Comparison of ENCODE assay signal across 9 cellular contexts in genomic region chr22:40107244-40107643, GRCh38.
A peak's percentile ranks its signal among the peaks of the same experiment; 100 is the strongest.
DNase-seq lines count a peak whose midpoint lies in the region; ATAC-seq, FAIRE-seq and TF ChIP-seq lines count a peak whose summit lies in the region.
"Had no signal": no experiment of that assay in that cellular context is flagged by ENCODE, and none has a peak within 500 bp of the region (broad histone marks: within the 10 kb centered on the region; RNA-seq: fewer than 3 reads in every experiment).

No MANE protein-coding gene starts in this region.

- DNase-seq in activated CD8-positive, alpha-beta memory T cell treated with anti-CD3 and anti-CD28 coated beads, Interleukin-2, amount 10 ng/mL, durations not matched to agents 7 days and 5 days: no peak
- no peak for DNase-seq in activated CD8-positive, alpha-beta memory T cell treated with anti-CD3 and anti-CD28 coated beads, Interleukin-2, amount 50 U/mL, for 4 hours
- DNase-seq in hepatic stellate cell (ENCODE audit: low spot score): peak; percentile 18
- DNase-seq in stimulated activated naive CD8-positive, alpha-beta T cell treated with anti-CD3 and anti-CD28 coated beads, Interleukin-15, amount 100 ng/mL, for 72 hours: no peak
- no peak for DNase-seq in NCI-H1436 treated with DMSO at 0.1 percent for 48 hours (lab: John Stamatoyannopoulos, UW)
- no peak for DNase-seq in HTR-8/SVneo (ENCODE audit: insufficient read length, low spot score)
- DNase-seq: midbrain had no signal

- no peak for FAIRE-seq in HTR-8/SVneo (lab: Jason Lieb, UNC)

- ATAC-seq in activated CD8-positive, alpha-beta memory T cell treated with anti-CD3 and anti-CD28 coated beads, Interleukin-2, amount 10 ng/mL, durations not matched to agents 7 days and 5 days: peak; percentile 35
- ATAC-seq in stimulated activated naive CD8-positive, alpha-beta T cell treated with anti-CD3 and anti-CD28 coated beads, Interleukin-15, amount 100 ng/mL, for 72 hours: no peak
- no peak for ATAC-seq in GM21825 (IDR thresholded peaks at IDR 0.05; ENCODE audit: unreplicated experiment)

- CTCF ChIA-PET in activated CD8-positive, alpha-beta memory T cell treated with anti-CD3 and anti-CD28 coated beads, Interleukin-2, amount 10 ng/mL, durations not matched to agents 7 days and 5 days (lab: Charles Lee): interaction anchor here (0.8 to 1.9 kb wide), 3 partner anchors 41 to 69 kb away, joined by 3 to 5 read pairs (median 4); no protein-coding TSS in a partner anchor

- H3K27ac Mint-ChIP-seq in activated CD8-positive, alpha-beta memory T cell treated with anti-CD3 and anti-CD28 coated beads, Interleukin-2, amount 10 ng/mL, durations not matched to agents 7 days and 5 days: peak overlapping the region; percentile 92
- peak overlapping the region; percentile 93 for H3K27ac Mint-ChIP-seq in stimulated activated naive CD8-positive, alpha-beta T cell treated with anti-CD3 and anti-CD28 coated beads, Interleukin-15, amount 100 ng/mL, for 72 hours

- no peaks in the 10 kb centered on the region for H3K9me3 Mint-ChIP-seq in activated CD8-positive, alpha-beta memory T cell treated with anti-CD3 and anti-CD28 coated beads, Interleukin-2, amount 10 ng/mL, durations not matched to agents 7 days and 5 days (ENCODE audit: low read depth)
- H3K9me3 Mint-ChIP-seq in stimulated activated naive CD8-positive, alpha-beta T cell treated with anti-CD3 and anti-CD28 coated beads, Interleukin-15, amount 100 ng/mL, for 72 hours: no peaks in the 10 kb centered on the region

- H3K4me3 ChIP-seq in WI38 (ENCODE audit: low read depth, low read length): peak overlapping the region; percentile 14

- TF ChIP-seq CTCF in WI38 (IDR thresholded peaks at IDR 0.05; ENCODE audit: low read depth, low read length): no peak

- H3K36me3 Mint-ChIP-seq in activated CD8-positive, alpha-beta memory T cell treated with anti-CD3 and anti-CD28 coated beads, Interleukin-2, amount 10 ng/mL, durations not matched to agents 7 days and 5 days: peaks cover 15% of the 10 kb centered on the region

- peak overlapping the region; percentile 67 for H3K4me3 Mint-ChIP-seq in activated CD8-positive, alpha-beta memory T cell treated with anti-CD3 and anti-CD28 coated beads, Interleukin-2, amount 10 ng/mL, durations not matched to agents 7 days and 5 days
- peak overlapping the region; percentile 76 to 84 for H3K4me3 Mint-ChIP-seq in stimulated activated naive CD8-positive, alpha-beta T cell treated with anti-CD3 and anti-CD28 coated beads, Interleukin-15, amount 100 ng/mL, for 72 hours

- H3K27me3 Mint-ChIP-seq in activated CD8-positive, alpha-beta memory T cell treated with anti-CD3 and anti-CD28 coated beads, Interleukin-2, amount 10 ng/mL, durations not matched to agents 7 days and 5 days: no peaks in the 10 kb centered on the region
- H3K27me3 Mint-ChIP-seq in stimulated activated naive CD8-positive, alpha-beta T cell treated with anti-CD3 and anti-CD28 coated beads, Interleukin-15, amount 100 ng/mL, for 72 hours: no peaks in the 10 kb centered on the region

- peaks cover 50% of the 10 kb centered on the region for H3K4me1 Mint-ChIP-seq in activated CD8-positive, alpha-beta memory T cell treated with anti-CD3 and anti-CD28 coated beads, Interleukin-2, amount 10 ng/mL, durations not matched to agents 7 days and 5 days
- peaks cover 75% of the 10 kb centered on the region for H3K4me1 Mint-ChIP-seq in stimulated activated naive CD8-positive, alpha-beta T cell treated with anti-CD3 and anti-CD28 coated beads, Interleukin-15, amount 100 ng/mL, for 72 hours
